24 cellular contexts compared by ENCODE assay signal in genomic region chr11:92865352-92865751, GRCh38.
DNase-seq lines count a peak whose midpoint lies in the region; ATAC-seq and TF ChIP-seq lines count a peak whose summit lies in the region.
"Had no signal": no experiment of that assay in that cellular context is flagged by ENCODE, and none has a peak within 500 bp of the region (broad histone marks: within the 10 kb centered on the region; RNA-seq: fewer than 3 reads in every experiment).

No MANE protein-coding gene starts in this region.

- no peaks in the 10 kb centered on the region for H3K4me1 Mint-ChIP-seq in CD14-positive monocyte
- no peaks in the 10 kb centered on the region for H3K4me1 Mint-ChIP-seq in stimulated activated naive CD8-positive, alpha-beta T cell treated with anti-CD3 and anti-CD28 coated beads, Interleukin-15, amount 100 ng/mL, for 72 hours
- H3K4me1 Mint-ChIP-seq: CD8-positive, alpha-beta memory T cell; memory B cell; naive thymus-derived CD4-positive, alpha-beta T cell; stimulated activated effector memory CD8-positive, alpha-beta T cell treated with anti-CD3 and anti-CD28 coated beads, Interleukin-12 subunit alpha, Interleukin-12 subunit beta, amount 100 ng/mL, for 72 hours had no signal

- H3K4me3 ChIP-seq in adrenal gland (no peak overlapping the region), psoas muscle (no peak overlapping the region)
- H3K4me3 ChIP-seq: ascending aorta, coronary artery, Peyer's patch, sigmoid colon had no signal

- no peaks in the 10 kb centered on the region for H3K36me3 Mint-ChIP-seq in CD14-positive monocyte
- H3K36me3 Mint-ChIP-seq: CD8-positive, alpha-beta memory T cell; memory B cell; naive thymus-derived CD4-positive, alpha-beta T cell; stimulated activated effector memory CD8-positive, alpha-beta T cell treated with anti-CD3 and anti-CD28 coated beads, Interleukin-12 subunit alpha, Interleukin-12 subunit beta, amount 100 ng/mL, for 72 hours; WTC11 had no signal

- peak in 3 of 4 donors; percentile 33 to 52 (median 43) for ATAC-seq in psoas muscle
- no peak for ATAC-seq in stimulated activated naive CD8-positive, alpha-beta T cell treated with anti-CD3 and anti-CD28 coated beads, Interleukin-15, amount 100 ng/mL, for 72 hours
- ATAC-seq: naive thymus-derived CD4-positive, alpha-beta T cell; stimulated activated effector memory CD8-positive, alpha-beta T cell treated with anti-CD3 and anti-CD28 coated beads, Interleukin-12 subunit alpha, Interleukin-12 subunit beta, amount 100 ng/mL, for 72 hours had no signal

- H3K27ac ChIP-seq in adrenal gland (no peak overlapping the region), psoas muscle (no peak overlapping the region)
- H3K27ac ChIP-seq: ascending aorta, coronary artery, Peyer's patch had no signal

- peaks cover 0 to 2% (median 0%) of the 10 kb centered on the region in 7 donors for H3K9me3 Mint-ChIP-seq in CD14-positive monocyte
- no peaks in the 10 kb centered on the region for H3K9me3 Mint-ChIP-seq in stimulated activated naive CD8-positive, alpha-beta T cell treated with anti-CD3 and anti-CD28 coated beads, Interleukin-15, amount 100 ng/mL, for 72 hours
- H3K9me3 Mint-ChIP-seq: H9, memory B cell, WTC11 had no signal

- H3K27me3 ChIP-seq in adrenal gland (no peaks in the 10 kb centered on the region), psoas muscle (ENCODE audit: insufficient read depth in 3 of 3, low read length in 2 of 3) (no peaks in the 10 kb centered on the region)
- H3K27me3 ChIP-seq: ascending aorta, Peyer's patch, sigmoid colon had no signal

- H3K27ac Mint-ChIP-seq in CD14-positive monocyte, result no peak overlapping the region
- H3K27ac Mint-ChIP-seq in stimulated activated naive CD8-positive, alpha-beta T cell treated with anti-CD3 and anti-CD28 coated beads, Interleukin-15, amount 100 ng/mL, for 72 hours, result no peak overlapping the region
- H3K27ac Mint-ChIP-seq: CD8-positive, alpha-beta memory T cell; memory B cell; naive thymus-derived CD4-positive, alpha-beta T cell; stimulated activated effector memory CD8-positive, alpha-beta T cell treated with anti-CD3 and anti-CD28 coated beads, Interleukin-12 subunit alpha, Interleukin-12 subunit beta, amount 100 ng/mL, for 72 hours; WTC11 had no signal

- H3K4me1 ChIP-seq in adrenal gland (replicated peaks in 1 of 2), result no peaks in the 10 kb centered on the region
- no peaks in the 10 kb centered on the region for H3K4me1 ChIP-seq in psoas muscle
- H3K4me1 ChIP-seq: ascending aorta, Peyer's patch had no signal

- DNase-seq in EH (ENCODE audit: low read depth) (peak; percentile 45), adrenal gland (peak in 4 of 7 donors; percentile 35 to 46 (median 42)), fibroblast of peridontal ligament (ENCODE audit: extremely low read depth) (peak; percentile 8), psoas muscle (peak in 1 of 2 donors; percentile 69), CD14-positive monocyte (ENCODE audit: low spot score) (no peak), NCI-H1436 (lab: John Stamatoyannopoulos, UW) (no peak)
- no peak for DNase-seq in stimulated activated naive CD8-positive, alpha-beta T cell treated with anti-CD3 and anti-CD28 coated beads, Interleukin-15, amount 100 ng/mL, for 72 hours
- DNase-seq: activated CD4-positive, alpha-beta T cell treated with anti-CD3 and anti-CD28 coated beads, Interleukin-2, amount 50 U/mL, for 48 hours; CD8-positive, alpha-beta memory T cell; foreskin melanocyte; H9; Karpas-422; kidney; naive thymus-derived CD4-positive, alpha-beta T cell; NCI-H1092 treated with DMSO at 0.1 percent for 48 hours; NCI-H2029 treated with DMSO at 0.1 percent for 48 hours; Peyer's patch; sigmoid colon; T-helper 9 cell had no signal

- H3K9me3 ChIP-seq in adrenal gland (replicated peaks in 1 of 3) (no peaks in the 10 kb centered on the region), psoas muscle (no peaks in the 10 kb centered on the region)
- H3K9me3 ChIP-seq: ascending aorta, Peyer's patch, sigmoid colon had no signal

- TF ChIP-seq CTCF in adrenal gland (IDR thresholded peaks at IDR 0.05), result no peak
- TF ChIP-seq CTCF in psoas muscle (IDR thresholded peaks at IDR 0.05), result no peak
- no peak for TF ChIP-seq CTCF in CD14-positive monocyte (IDR thresholded peaks at IDR 0.05)

- intact Hi-C loops in adrenal gland (cut with DNase I), result no loop called here
- intact Hi-C loops in psoas muscle (cut with DNase I), result no loop called here
- intact Hi-C loops in CD14-positive monocyte (cut with micrococcal nuclease), result no loop called here

- TF ChIP-seq POLR2A in adrenal gland (IDR thresholded peaks at IDR 0.05), result no peak

- H3K27me3 Mint-ChIP-seq in CD14-positive monocyte (ENCODE audit: low read depth in 3 of 3), result peaks cover 0 to 1% (median 0%) of the 10 kb centered on the region in 3 donors
- peaks cover 8% of the 10 kb centered on the region for H3K27me3 Mint-ChIP-seq in stimulated activated naive CD8-positive, alpha-beta T cell treated with anti-CD3 and anti-CD28 coated beads, Interleukin-15, amount 100 ng/mL, for 72 hours
- H3K27me3 Mint-ChIP-seq: memory B cell had no signal

- WGBS in adrenal gland, 4 donors, result 57 to 67% (median 61%) methylated on average over 2 of the region's 2 CpGs
- whole genome bisulfite sequencing in psoas muscle, 3 donors, result 49 to 63% (median 56%) methylated on average over 2 of the region's 2 CpGs

- no peak overlapping the region for H3K4me3 Mint-ChIP-seq in CD14-positive monocyte
- H3K4me3 Mint-ChIP-seq in stimulated activated naive CD8-positive, alpha-beta T cell treated with anti-CD3 and anti-CD28 coated beads, Interleukin-15, amount 100 ng/mL, for 72 hours, result no peak overlapping the region
- H3K4me3 Mint-ChIP-seq: CD8-positive, alpha-beta memory T cell; H9; memory B cell; naive thymus-derived CD4-positive, alpha-beta T cell; stimulated activated effector memory CD8-positive, alpha-beta T cell treated with anti-CD3 and anti-CD28 coated beads, Interleukin-12 subunit alpha, Interleukin-12 subunit beta, amount 100 ng/mL, for 72 hours; WTC11 had no signal

- H3K36me3 ChIP-seq in adrenal gland (replicated peaks in 1 of 2) (no peaks in the 10 kb centered on the region), psoas muscle (ENCODE audit: insufficient read depth in 1 of 2, low read depth in 1 of 2) (no peaks in the 10 kb centered on the region)
- H3K36me3 ChIP-seq: ascending aorta, Peyer's patch, sigmoid colon had no signal

Comparison
In these comparisons a context has a peak if more than half of its experiments do, and no peak if none do; other contexts are left out.
1. DNase-seq: peak in EH (single experiment), adrenal gland (4 of 7) and fibroblast of peridontal ligament (single experiment); none in CD14-positive monocyte (single experiment), NCI-H1436 (single experiment) and stimulated activated naive CD8-positive, alpha-beta T cell treated with anti-CD3 and anti-CD28 coated beads, Interleukin-15, amount 100 ng/mL, for 72 hours (0 of 2).